Comparison of ENCODE assay signal across 14 cellular contexts in the genomic region with DNA sequence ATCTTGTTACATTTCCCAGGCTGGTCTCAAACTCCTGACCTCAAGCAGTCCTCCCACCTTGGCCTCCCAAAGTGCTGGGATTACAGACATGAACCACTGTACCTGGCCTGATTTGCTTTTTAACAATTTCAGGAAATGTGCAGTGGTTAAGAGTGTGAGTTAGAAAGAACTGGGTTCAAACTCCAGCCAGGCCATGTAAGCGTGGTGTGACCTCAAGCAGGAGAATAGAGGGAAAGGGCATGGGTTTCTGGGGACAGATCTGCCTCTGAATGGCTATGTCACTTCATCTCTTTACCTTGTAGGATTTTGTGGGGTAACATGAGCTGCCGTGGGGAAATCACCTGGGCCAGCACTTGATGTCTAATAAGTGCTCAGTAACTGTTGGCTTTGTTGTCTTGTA. TPM values are rescaled to one million over a fixed set of nuclear protein-coding genes. Genes with fewer than 3 reads are reported as not detected.
DNase-seq lines count a peak whose midpoint lies in the region; ATAC-seq and TF ChIP-seq lines count a peak whose summit lies in the region.
"Had no signal": no experiment of that assay in that cellular context is flagged by ENCODE, and none has a peak within 500 bp of the region (broad histone marks: within the 10 kb centered on the region; RNA-seq: fewer than 3 reads in every experiment).

No MANE protein-coding gene starts in this region.

- H3K4me3 ChIP-seq in right atrium auricular region = no peak overlapping the region
- no peak overlapping the region for H3K4me3 ChIP-seq in hepatocyte
- no peak overlapping the region for H3K4me3 ChIP-seq in aorta (ENCODE audit: low read length in 2 of 2)
- H3K4me3 ChIP-seq: BLaER1 treated with 17β-estradiol and CSF1 and Interleukin-3, amounts not matched to agents 10 nM and 100 nM had no signal

- H3K36me3 ChIP-seq in right atrium auricular region = peaks cover 34% of the 10 kb centered on the region
- no peaks in the 10 kb centered on the region for H3K36me3 ChIP-seq in hepatocyte (replicated peaks; ENCODE audit: insufficient read depth, low read depth)
- H3K36me3 ChIP-seq in aorta (ENCODE audit: control insufficient read depth in 1 of 2, insufficient read depth in 2 of 2, low read length in 1 of 2) = peaks cover 2 to 3% of the 10 kb centered on the region in 2 donors

- intact Hi-C loops in activated CD4-positive, alpha-beta T cell treated with anti-CD3 and anti-CD28 coated beads for 36 hours (cut with DNase I, micrococcal nuclease) = no loop called here
- intact Hi-C loops in left cardiac atrium (cut with DNase I) (no loop called here), aorta (cut with DNase I) (no loop called here)

- no peak overlapping the region for H3K4me3 Mint-ChIP-seq in activated CD4-positive, alpha-beta T cell treated with anti-CD3 and anti-CD28 coated beads for 36 hours

- CTCF ChIA-PET in activated CD4-positive, alpha-beta T cell treated with anti-CD3 and anti-CD28 coated beads for 36 hours (lab: Charles Lee) = no interaction called here

- TF ChIP-seq CTCF in right atrium auricular region (IDR thresholded peaks at IDR 0.05) (no peak), hepatocyte (IDR thresholded peaks at IDR 0.05; ENCODE audit: poor library complexity) (no peak)

- H3K79me2 ChIP-seq in hepatocyte = peaks cover 92% of the 10 kb centered on the region

- H3K9me2 ChIP-seq in hepatocyte (replicated peaks; ENCODE audit: insufficient read depth) = no peaks in the 10 kb centered on the region

- H3K4me1 ChIP-seq in right atrium auricular region (peaks cover 0 to 46% of the 10 kb centered on the region in 2 donors), hepatocyte (ENCODE audit: insufficient read depth) (peaks cover 12% of the 10 kb centered on the region), aorta (ENCODE audit: control insufficient read depth in 1 of 2, insufficient read depth in 2 of 2, low read length in 2 of 2) (peaks cover 0 to 5% of the 10 kb centered on the region in 2 donors)

- peaks cover 39% of the 10 kb centered on the region for H4K20me1 ChIP-seq in hepatocyte (ENCODE audit: insufficient read depth, poor library complexity, severe bottlenecking)

- H3K27ac Mint-ChIP-seq in activated CD4-positive, alpha-beta T cell treated with anti-CD3 and anti-CD28 coated beads for 36 hours = peak overlapping the region; percentile 63

- peaks cover 41% of the 10 kb centered on the region for H3K36me3 Mint-ChIP-seq in activated CD4-positive, alpha-beta T cell treated with anti-CD3 and anti-CD28 coated beads for 36 hours (ENCODE audit: low read depth)

- POLR2A ChIA-PET in activated CD4-positive, alpha-beta T cell treated with anti-CD3 and anti-CD28 coated beads for 36 hours (lab: Charles Lee) = no interaction called here

- peak overlapping the region; percentile 37 for H3K4me2 ChIP-seq in hepatocyte
- H3K4me2 ChIP-seq: BLaER1 treated with 17β-estradiol and CSF1 and Interleukin-3, amounts not matched to agents 10 nM and 100 nM had no signal

- WGBS in hepatocyte (ENCODE audit: low lambda C conversion rate, missing lambda C conversion rate) = 94% methylated on average over 2 of the region's 2 CpGs
- WGBS in aorta, 2 donors = 86 to 89% methylated on average over 2 of the region's 2 CpGs

- no peaks in the 10 kb centered on the region for H3K27me3 Mint-ChIP-seq in activated CD4-positive, alpha-beta T cell treated with anti-CD3 and anti-CD28 coated beads for 36 hours

- no peaks in the 10 kb centered on the region for H3K27me3 ChIP-seq in right atrium auricular region
- no peaks in the 10 kb centered on the region for H3K27me3 ChIP-seq in hepatocyte
- H3K27me3 ChIP-seq in aorta (ENCODE audit: control insufficient read depth in 1 of 2, insufficient read depth in 2 of 2, low read length in 1 of 2) = no peaks in the 10 kb centered on the region
- H3K27me3 ChIP-seq: BLaER1 treated with 17β-estradiol and CSF1 and Interleukin-3, amounts not matched to agents 10 nM and 100 nM had no signal

- H3K9me3 ChIP-seq in right atrium auricular region (no peaks in the 10 kb centered on the region), hepatocyte (ENCODE audit: low read depth) (no peaks in the 10 kb centered on the region), aorta (ENCODE audit: control insufficient read depth, low read length) (no peaks in the 10 kb centered on the region)
- H3K9me3 ChIP-seq: BLaER1 treated with 17β-estradiol and CSF1 and Interleukin-3, amounts not matched to agents 10 nM and 100 nM had no signal

- H3K4me1 Mint-ChIP-seq in activated CD4-positive, alpha-beta T cell treated with anti-CD3 and anti-CD28 coated beads for 36 hours = peaks cover 34% of the 10 kb centered on the region

- ATAC-seq in activated CD4-positive, alpha-beta T cell treated with anti-CD3 and anti-CD28 coated beads for 36 hours = no peak
- ATAC-seq in left cardiac atrium (no peak), aorta (ENCODE audit: low FRiP score) (no peak)

- no peak for DNase-seq in activated CD4-positive, alpha-beta T cell treated with anti-CD3 and anti-CD28 coated beads for 36 hours
- DNase-seq in activated CD4-positive, alpha-beta T cell treated with anti-CD3 and anti-CD28 coated beads, Interleukin-2, amount 50 U/mL, for 48 hours = no peak
- DNase-seq in right atrium auricular region (ENCODE audit: low spot score) = no peak
- no peak for DNase-seq in left cardiac atrium
- DNase-seq in hepatocyte (ENCODE audit: low spot score) = no peak
- DNase-seq in aorta = peak; percentile 6 to 7
- DNase-seq in OCI-M2 (lab: John Stamatoyannopoulos, UW; ENCODE audit: unreplicated experiment) = no peak
- no peak for DNase-seq in kidney tubule cell (ENCODE audit: low spot score)
- DNase-seq: COR-L47, NCI-H1105 treated with DMSO at 0.1 percent for 48 hours, NCI-H187, NCI-H2171, NCI-H82 had no signal

- no peak overlapping the region for H2AFZ ChIP-seq in hepatocyte

- H3K27ac ChIP-seq in right atrium auricular region (peak overlapping the region; percentile 49 to 82), hepatocyte (peak overlapping the region; percentile 46), aorta (ENCODE audit: low read depth in 1 of 2, low read length in 2 of 2) (no peak overlapping the region)
- H3K27ac ChIP-seq: BLaER1 treated with 17β-estradiol and CSF1 and Interleukin-3, amounts not matched to agents 10 nM and 100 nM had no signal

- no peaks in the 10 kb centered on the region for H3K9me3 Mint-ChIP-seq in activated CD4-positive, alpha-beta T cell treated with anti-CD3 and anti-CD28 coated beads for 36 hours (ENCODE audit: low read depth)

RNA-seq across cellular contexts. Expression of gene SNRPD3, which starts 9.3 kb away (rescaled TPM):
- 100 to 1,000 TPM; 156 to 232 TPM for total RNA-seq in activated CD4-positive, alpha-beta T cell treated with anti-CD3 and anti-CD28 coated beads for 36 hours
- total RNA-seq in right atrium auricular region (100 to 1,000 TPM; 100 to 125 TPM), left cardiac atrium (10 to 100 TPM; 55.4 to 64.1 TPM), hepatocyte (145 and 185 TPM in 2 replicates), aorta (10 to 100 TPM; 43.4 to 44.8 TPM)
- polyA plus RNA-seq in hepatocyte (120 and 122 TPM in 2 replicates), aorta (10 to 100 TPM; 75.2 to 91.4 TPM)

RNA-seq across cellular contexts. Expression of gene GUCD1, which starts 10.1 kb away (rescaled TPM):
- total RNA-seq in activated CD4-positive, alpha-beta T cell treated with anti-CD3 and anti-CD28 coated beads for 36 hours = 100 to 1,000 TPM; 109 to 124 TPM
- total RNA-seq in right atrium auricular region (100 to 1,000 TPM; 132 to 147 TPM), left cardiac atrium (100 to 1,000 TPM; 138 to 147 TPM), hepatocyte (143 and 149 TPM in 2 replicates), aorta (10 to 100 TPM; 60.7 to 67.0 TPM)
- polyA plus RNA-seq in hepatocyte (84.9 and 102 TPM in 2 replicates), aorta (10 to 100 TPM; 42.2 to 71.6 TPM)

RNA-seq across cellular contexts. Expression of gene LRRC75B, which starts 27.8 kb away (rescaled TPM):
- under 1 TPM; 0.56 to 0.98 TPM for total RNA-seq in activated CD4-positive, alpha-beta T cell treated with anti-CD3 and anti-CD28 coated beads for 36 hours
- total RNA-seq in right atrium auricular region (1 to 10 TPM; 3.0 to 7.5 TPM), left cardiac atrium (1 to 10 TPM; 4.2 to 4.9 TPM), hepatocyte (16.7 and 19.5 TPM in 2 replicates), aorta (10 to 100 TPM in 1 of 2 donors, 1 to 10 TPM in 1; 4.6 to 15.0 TPM)
- polyA plus RNA-seq in hepatocyte (34.5 and 38.2 TPM in 2 replicates), aorta (10 to 100 TPM in 1 of 2 donors, 1 to 10 TPM in 1; 6.1 to 47.7 TPM)

RNA-seq across cellular contexts. Expression of gene GGT1, which starts 37.9 kb away (rescaled TPM):
- total RNA-seq in activated CD4-positive, alpha-beta T cell treated with anti-CD3 and anti-CD28 coated beads for 36 hours = 10 to 100 TPM; 32.4 to 34.9 TPM
- 1 to 10 TPM in 1 of 2 donors, under 1 TPM in 1; 0.98 to 1.7 TPM for total RNA-seq in right atrium auricular region
- 1 to 10 TPM; 3.8 to 3.9 TPM for total RNA-seq in left cardiac atrium
- 59.4 and 80.7 TPM in 2 replicates for total RNA-seq in hepatocyte
- 81.0 and 104 TPM in 2 replicates for polyA plus RNA-seq in hepatocyte
- 10 to 100 TPM in 1 of 2 donors, 1 to 10 TPM in 1; 4.0 to 14.2 TPM for total RNA-seq in aorta
- polyA plus RNA-seq in aorta = 10 to 100 TPM; 14.3 to 24.1 TPM

Comparison
In these comparisons a context has a peak if more than half of its experiments do, and no peak if none do; other contexts are left out.
1. DNase-seq: peak in aorta (2 of 2); none in activated CD4-positive, alpha-beta T cell treated with anti-CD3 and anti-CD28 coated beads for 36 hours (single experiment), activated CD4-positive, alpha-beta T cell treated with anti-CD3 and anti-CD28 coated beads, Interleukin-2, amount 50 U/mL, for 48 hours (0 of 2), right atrium auricular region (single experiment), left cardiac atrium (single experiment), hepatocyte (single experiment), OCI-M2 (single experiment) and kidney tubule cell (single experiment).
2. H3K27ac ChIP-seq: peak in right atrium auricular region (2 of 2) and hepatocyte (single experiment); none in aorta (0 of 2).